8 cellular contexts compared by ENCODE assay signal in the genomic region with DNA sequence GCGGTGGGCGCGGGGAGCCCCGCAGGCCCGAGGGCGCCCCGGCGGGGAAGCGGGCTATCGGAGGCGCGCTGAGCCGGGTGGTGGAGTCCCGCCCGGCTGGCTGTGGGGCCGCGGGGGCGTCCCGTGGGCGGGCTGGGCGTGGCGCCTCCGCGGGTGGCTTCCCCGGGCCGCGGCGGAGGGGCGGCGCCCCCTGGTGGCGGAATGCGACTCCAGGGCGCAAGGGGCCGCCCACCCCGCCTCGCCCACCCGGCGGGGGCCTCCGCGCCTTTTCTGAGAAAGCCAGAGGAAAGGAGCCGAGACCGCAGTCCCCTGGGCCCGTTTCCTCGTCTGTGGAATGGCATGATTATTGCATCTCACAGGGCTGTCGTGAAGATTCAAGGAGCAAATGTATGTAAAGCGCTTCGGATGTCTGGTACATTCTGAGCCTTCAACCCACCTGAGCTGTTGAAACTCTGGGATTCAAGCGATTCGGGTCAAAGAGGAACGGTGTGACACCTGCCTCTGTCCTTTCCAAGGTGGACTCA. TPM values are rescaled to one million over a fixed set of nuclear protein-coding genes. Genes with fewer than 3 reads are reported as not detected.
DNase-seq lines count a peak whose midpoint lies in the region; ATAC-seq and TF ChIP-seq lines count a peak whose summit lies in the region.

No MANE protein-coding gene starts in this region.

- no TSS peak for BruUV-seq in A673 (replicated peaks; lab: Mats Ljungman, UMichigan)
- BruUV-seq in Caco-2 (replicated peaks; lab: Mats Ljungman, UMichigan): no TSS peak

- H3K27me3 Mint-ChIP-seq in T-helper 1 cell treated with Interleukin-12 subunit alpha and Interleukin-12 subunit beta and Interleukin-4 antibody, amounts not matched to agents 30 μg/mL and 1 μg/mL, for 36 hours (ENCODE audit: low read depth): peaks cover 34% of the 10 kb centered on the region
- no peaks in the 10 kb centered on the region for H3K27me3 Mint-ChIP-seq in Caco-2 (ENCODE audit: insufficient read depth, unreplicated experiment)

- intact Hi-C loops in A673 (cut with micrococcal nuclease; ENCODE audit: unreplicated experiment): loop anchor here (1.0 to 5.0 kb wide), 3 partner anchors 108 to 1200 kb away; no protein-coding TSS in a partner anchor
- intact Hi-C loops in Caco-2 (cut with micrococcal nuclease; ENCODE audit: unreplicated experiment): no loop called here

- CTCF ChIA-PET in A673 (lab: Charles Lee) (no interaction called here), Caco-2 (lab: Charles Lee) (no interaction called here)

- H3K36me3 ChIP-seq in A673 (ENCODE audit: insufficient read depth, low read length, poor library complexity, severe bottlenecking): no peaks in the 10 kb centered on the region
- no peaks in the 10 kb centered on the region for H3K36me3 ChIP-seq in skeletal muscle tissue (ENCODE audit: control insufficient read depth in 3 of 3, insufficient read depth in 3 of 3, low read length in 3 of 3)
- no peaks in the 10 kb centered on the region for H3K36me3 ChIP-seq in Caco-2 (ENCODE audit: control insufficient read depth, insufficient read depth, low read length)

- no peak overlapping the region for H3K27ac ChIP-seq in A673 (ENCODE audit: low read depth, low read length, poor library complexity, severe bottlenecking)
- H3K27ac ChIP-seq in skeletal muscle tissue (ENCODE audit: low read depth, low read length): no peak overlapping the region

- H3K9me3 ChIP-seq in A673 (ENCODE audit: low read depth, low read length, poor library complexity, severe bottlenecking) (no peaks in the 10 kb centered on the region), skeletal muscle tissue (ENCODE audit: control insufficient read depth in 3 of 3, low read length in 3 of 3) (no peaks in the 10 kb centered on the region), Caco-2 (no peaks in the 10 kb centered on the region)

- POLR2A ChIA-PET in A673 (lab: Charles Lee; ENCODE audit: low non-redundant PET): no interaction called here
- POLR2A ChIA-PET in Caco-2 (lab: Charles Lee): no interaction called here

- ATAC-seq in GM18520 (IDR thresholded peaks at IDR 0.05; ENCODE audit: unreplicated experiment) (peak; percentile 54), HG03280 (IDR thresholded peaks at IDR 0.05; ENCODE audit: unreplicated experiment) (peak; percentile 79)

- DNase-seq in A673 (ENCODE audit: low spot score) (peak; percentile 69), amniotic stem cell (lab: John Stamatoyannopoulos, UW) (peak; percentile 14), Caco-2 (no peak)

- H3K27me3 ChIP-seq in A673 (replicated peaks; ENCODE audit: insufficient read depth, low read depth, low read length, poor library complexity): no peaks in the 10 kb centered on the region
- peaks cover 5 to 11% (median 10%) of the 10 kb centered on the region in 3 donors for H3K27me3 ChIP-seq in skeletal muscle tissue (ENCODE audit: control insufficient read depth in 3 of 3, insufficient read depth in 3 of 3, low read length in 3 of 3)
- H3K27me3 ChIP-seq in Caco-2 (replicated peaks; ENCODE audit: control insufficient read depth, insufficient read depth, low read length): no peaks in the 10 kb centered on the region

- H3K4me1 ChIP-seq in A673 (ENCODE audit: insufficient read depth, low read length, poor library complexity, severe bottlenecking) (peaks cover 11% of the 10 kb centered on the region), skeletal muscle tissue (ENCODE audit: control insufficient read depth in 3 of 3, insufficient read depth in 3 of 3, low read length in 3 of 3) (peaks cover 4 to 5% (median 4%) of the 10 kb centered on the region in 3 donors), Caco-2 (no peaks in the 10 kb centered on the region)

- peak overlapping the region; percentile 57 for H3K4me3 ChIP-seq in A673 (ENCODE audit: low read depth, low read length, poor library complexity, severe bottlenecking)
- H3K4me3 ChIP-seq in iPS-11a (ENCODE audit: low read depth, low read length): peak overlapping the region; percentile 39
- peak overlapping the region; percentile 55 to 62 (median 61) for H3K4me3 ChIP-seq in skeletal muscle tissue (ENCODE audit: low read length in 3 of 3)
- H3K4me3 ChIP-seq in Caco-2 (ENCODE audit: low read depth, low read length): no peak overlapping the region

- H3K9me3 Mint-ChIP-seq in T-helper 1 cell treated with Interleukin-12 subunit alpha and Interleukin-12 subunit beta and Interleukin-4 antibody, amounts not matched to agents 30 μg/mL and 1 μg/mL, for 36 hours: no peaks in the 10 kb centered on the region
- H3K9me3 Mint-ChIP-seq in Caco-2 (ENCODE audit: unreplicated experiment): no peaks in the 10 kb centered on the region

- H3K4me1 Mint-ChIP-seq in T-helper 1 cell treated with Interleukin-12 subunit alpha and Interleukin-12 subunit beta and Interleukin-4 antibody, amounts not matched to agents 30 μg/mL and 1 μg/mL, for 36 hours (ENCODE audit: low read depth): peaks cover 6% of the 10 kb centered on the region
- H3K4me1 Mint-ChIP-seq in Caco-2 (ENCODE audit: low read depth, unreplicated experiment): no peaks in the 10 kb centered on the region

- H3K9ac ChIP-seq in skeletal muscle tissue (ENCODE audit: low read depth in 1 of 3, low read length in 3 of 3): peak overlapping the region; percentile 23 to 76 (median 59)

- H3K4me3 Mint-ChIP-seq in T-helper 1 cell treated with Interleukin-12 subunit alpha and Interleukin-12 subunit beta and Interleukin-4 antibody, amounts not matched to agents 30 μg/mL and 1 μg/mL, for 36 hours: peak overlapping the region; percentile 44
- H3K4me3 Mint-ChIP-seq in Caco-2 (ENCODE audit: unreplicated experiment): no peak overlapping the region

- TF ChIP-seq CTCF in A673 (conservative IDR thresholded peaks at IDR 0.05; ENCODE audit: low read depth, low read length) (peak; percentile 58), Caco-2 (IDR thresholded peaks at IDR 0.05; ENCODE audit: insufficient read depth in 1 of 2, low read depth in 1 of 2, low read length in 1 of 2, severe bottlenecking in 1 of 2, unreplicated experiment in 1 of 2) (peak in 1 of 2 experiments; percentile 34)

- H3K36me3 Mint-ChIP-seq in T-helper 1 cell treated with Interleukin-12 subunit alpha and Interleukin-12 subunit beta and Interleukin-4 antibody, amounts not matched to agents 30 μg/mL and 1 μg/mL, for 36 hours (ENCODE audit: low read depth): no peaks in the 10 kb centered on the region
- no peaks in the 10 kb centered on the region for H3K36me3 Mint-ChIP-seq in Caco-2 (ENCODE audit: insufficient read depth, unreplicated experiment)

- no peak overlapping the region for H3K27ac Mint-ChIP-seq in T-helper 1 cell treated with Interleukin-12 subunit alpha and Interleukin-12 subunit beta and Interleukin-4 antibody, amounts not matched to agents 30 μg/mL and 1 μg/mL, for 36 hours
- no peak overlapping the region for H3K27ac Mint-ChIP-seq in Caco-2 (ENCODE audit: unreplicated experiment)

RNA-seq across cellular contexts. Expression of a gene that starts 31.9 kb away (rescaled TPM):
- total RNA-seq in A673 (2021): 0.86 and 0.87 TPM in 2 replicates
- total RNA-seq in skeletal muscle tissue: 1.6 TPM
- 2.5 and 3.2 TPM in 2 replicates for total RNA-seq in Caco-2 (2022)

Comparison
In these comparisons a context has a peak if more than half of its experiments do, and no peak if none do; other contexts are left out.
1. DNase-seq: peak in A673 (single experiment) and amniotic stem cell (single experiment); none in Caco-2 (0 of 2).